In genomic region chr12:97306121-97306520, GRCh38 we compare ENCODE assay signal across 10 cellular contexts.
DNase-seq lines count a peak whose midpoint lies in the region; ATAC-seq and TF ChIP-seq lines count a peak whose summit lies in the region.
"Had no signal": no experiment of that assay in that cellular context is flagged by ENCODE, and none has a peak within 500 bp of the region (broad histone marks: within the 10 kb centered on the region; RNA-seq: fewer than 3 reads in every experiment).

No MANE protein-coding gene starts in this region.

- H3K36me3 Mint-ChIP-seq in stimulated activated effector memory CD8-positive, alpha-beta T cell treated with anti-CD3 and anti-CD28 coated beads, Interleukin-12 subunit alpha, Interleukin-12 subunit beta, amount 100 ng/mL, for 72 hours = no peaks in the 10 kb centered on the region

- H3K4me3 ChIP-seq in colonic mucosa = no peak overlapping the region
- H3K4me3 ChIP-seq in left lung = no peak overlapping the region
- H3K4me3 ChIP-seq: body of pancreas had no signal

- H3K9me3 ChIP-seq in colonic mucosa (no peaks in the 10 kb centered on the region), left lung (no peaks in the 10 kb centered on the region)
- H3K9me3 ChIP-seq: body of pancreas had no signal

- H3K9me3 Mint-ChIP-seq in stimulated activated effector memory CD8-positive, alpha-beta T cell treated with anti-CD3 and anti-CD28 coated beads, Interleukin-12 subunit alpha, Interleukin-12 subunit beta, amount 100 ng/mL, for 72 hours = no peaks in the 10 kb centered on the region

- no peaks in the 10 kb centered on the region for H3K4me1 ChIP-seq in colonic mucosa
- peaks cover 0 to 4% of the 10 kb centered on the region in 2 donors for H3K4me1 ChIP-seq in left lung
- H3K4me1 ChIP-seq: body of pancreas had no signal

- intact Hi-C loops in colonic mucosa (cut with DNase I) (loop anchor here (5.0 to 10.0 kb wide), 2 partner anchors 311 to 729 kb away; no protein-coding TSS in a partner anchor), left lung (cut with DNase I) (loop anchor here in 1 of 2 donors (10.0 kb wide), 1 partner anchor 311 kb away; no protein-coding TSS in a partner anchor)

- H3K9ac ChIP-seq in colonic mucosa (ENCODE audit: low read depth in 2 of 2, low read length in 2 of 2) = no peak overlapping the region

- H3K4me3 Mint-ChIP-seq in stimulated activated effector memory CD8-positive, alpha-beta T cell treated with anti-CD3 and anti-CD28 coated beads, Interleukin-12 subunit alpha, Interleukin-12 subunit beta, amount 100 ng/mL, for 72 hours = no peak overlapping the region

- DNase-seq in lung microvascular endothelial cell (ENCODE audit: low read depth in 2 of 2) = peak; percentile 20 to 43
- no peak for DNase-seq in stimulated activated effector memory CD8-positive, alpha-beta T cell treated with anti-CD3 and anti-CD28 coated beads, Interleukin-12 subunit alpha, Interleukin-12 subunit beta, amount 100 ng/mL, for 72 hours (ENCODE audit: low spot score in 2 of 2)
- DNase-seq in colonic mucosa = no peak
- DNase-seq in COLO668 (lab: John Stamatoyannopoulos, UW; ENCODE audit: unreplicated experiment) = no peak
- DNase-seq in left lung = no peak
- DNase-seq: body of pancreas, NCI-H187 treated with DMSO at 0.1 percent for 48 hours had no signal

- TF ChIP-seq CTCF in colonic mucosa (IDR thresholded peaks at IDR 0.05) = no peak
- no peak for TF ChIP-seq CTCF in left lung (IDR thresholded peaks at IDR 0.05)

- no peaks in the 10 kb centered on the region for H3K4me1 Mint-ChIP-seq in stimulated activated effector memory CD8-positive, alpha-beta T cell treated with anti-CD3 and anti-CD28 coated beads, Interleukin-12 subunit alpha, Interleukin-12 subunit beta, amount 100 ng/mL, for 72 hours

- ATAC-seq in GM18907 (IDR thresholded peaks at IDR 0.05; ENCODE audit: unreplicated experiment) = peak; percentile 98
- ATAC-seq in GM21737 (IDR thresholded peaks at IDR 0.05; ENCODE audit: unreplicated experiment) = peak; percentile 96
- ATAC-seq in HG03520 (IDR thresholded peaks at IDR 0.05; ENCODE audit: unreplicated experiment) = peak; percentile 95
- no peak for ATAC-seq in stimulated activated effector memory CD8-positive, alpha-beta T cell treated with anti-CD3 and anti-CD28 coated beads, Interleukin-12 subunit alpha, Interleukin-12 subunit beta, amount 100 ng/mL, for 72 hours
- ATAC-seq in left lung = no peak
- ATAC-seq: body of pancreas had no signal

- H3K27ac Mint-ChIP-seq in stimulated activated effector memory CD8-positive, alpha-beta T cell treated with anti-CD3 and anti-CD28 coated beads, Interleukin-12 subunit alpha, Interleukin-12 subunit beta, amount 100 ng/mL, for 72 hours = no peak overlapping the region

- H3K36me3 ChIP-seq in colonic mucosa (no peaks in the 10 kb centered on the region), left lung (no peaks in the 10 kb centered on the region)

- H3K27ac ChIP-seq in colonic mucosa (no peak overlapping the region), left lung (no peak overlapping the region)
- H3K27ac ChIP-seq: body of pancreas had no signal

- H3K27me3 ChIP-seq in colonic mucosa = no peaks in the 10 kb centered on the region
- H3K27me3 ChIP-seq in left lung = no peaks in the 10 kb centered on the region
- H3K27me3 ChIP-seq: body of pancreas had no signal

Comparison
In these comparisons a context has a peak if more than half of its experiments do, and no peak if none do; other contexts are left out.
1. ATAC-seq: peak in GM18907 (single experiment), GM21737 (single experiment) and HG03520 (single experiment); none in stimulated activated effector memory CD8-positive, alpha-beta T cell treated with anti-CD3 and anti-CD28 coated beads, Interleukin-12 subunit alpha, Interleukin-12 subunit beta, amount 100 ng/mL, for 72 hours (single experiment) and left lung (single experiment).
2. DNase-seq: peak in lung microvascular endothelial cell (2 of 2); none in stimulated activated effector memory CD8-positive, alpha-beta T cell treated with anti-CD3 and anti-CD28 coated beads, Interleukin-12 subunit alpha, Interleukin-12 subunit beta, amount 100 ng/mL, for 72 hours (0 of 2), colonic mucosa (single experiment), COLO668 (single experiment) and left lung (0 of 2).